Comparison of ENCODE assay signal across 10 cellular contexts in genomic region chr11:59173964-59174663, GRCh38. TPM values are rescaled to one million over a fixed set of nuclear protein-coding genes. Genes with fewer than 3 reads are reported as not detected.
DNase-seq lines count a peak whose midpoint lies in the region; ATAC-seq and TF ChIP-seq lines count a peak whose summit lies in the region.
"Had no signal": no experiment of that assay in that cellular context is flagged by ENCODE, and none has a peak within 500 bp of the region (broad histone marks: within the 10 kb centered on the region; RNA-seq: fewer than 3 reads in every experiment).

No MANE protein-coding gene starts in this region.

- ATAC-seq in GM18858 (IDR thresholded peaks at IDR 0.05; ENCODE audit: unreplicated experiment) = no peak
- ATAC-seq in activated CD4-positive, alpha-beta T cell treated with anti-CD3 and anti-CD28 coated beads for 36 hours = no peak

- no peak for TF ChIP-seq CTCF in CD14-positive monocyte (IDR thresholded peaks at IDR 0.05)
- TF ChIP-seq CTCF in esophagus squamous epithelium (IDR thresholded peaks at IDR 0.05) = no peak

- H3K4me3 ChIP-seq in esophagus squamous epithelium (peak overlapping the region; percentile 56 to 90 (median 68)), neuron (ENCODE audit: low read length) (peak overlapping the region; percentile 98)

- H3K4me1 ChIP-seq in esophagus squamous epithelium = peaks cover 19 to 43% (median 26%) of the 10 kb centered on the region in 3 donors
- H3K4me1 ChIP-seq in neuron (ENCODE audit: insufficient read depth, low read length) = peaks cover 63% of the 10 kb centered on the region

- peak overlapping the region; percentile 49 to 89 (median 78) for H3K27ac ChIP-seq in esophagus squamous epithelium

- peak overlapping the region in 1 of 7 donors; percentile 43 for H3K27ac Mint-ChIP-seq in CD14-positive monocyte
- no peak overlapping the region for H3K27ac Mint-ChIP-seq in activated CD4-positive, alpha-beta T cell treated with anti-CD3 and anti-CD28 coated beads for 36 hours

- intact Hi-C loops in CD14-positive monocyte (cut with micrococcal nuclease) = loop anchor here (2.0 to 5.0 kb wide), 4 partner anchors 33 to 258 kb away; no protein-coding TSS in a partner anchor
- intact Hi-C loops in esophagus squamous epithelium (cut with DNase I) = loop anchor here (5.0 kb wide), 1 partner anchor 33 kb away; no protein-coding TSS in a partner anchor
- intact Hi-C loops in activated CD4-positive, alpha-beta T cell treated with anti-CD3 and anti-CD28 coated beads for 36 hours (cut with DNase I, micrococcal nuclease) = loop anchor here in 1 of 2 experiments (2.0 to 5.0 kb wide), 2 partner anchors 387 to 508 kb away; no protein-coding TSS in a partner anchor

- peaks cover 0 to 7% (median 0%) of the 10 kb centered on the region in 4 donors for H3K27me3 ChIP-seq in esophagus squamous epithelium
- no peaks in the 10 kb centered on the region for H3K27me3 ChIP-seq in neuron (ENCODE audit: insufficient read depth, low read length)

- H3K9me3 Mint-ChIP-seq in CD14-positive monocyte = peaks cover 0 to 4% (median 2%) of the 10 kb centered on the region in 7 donors
- no peaks in the 10 kb centered on the region for H3K9me3 Mint-ChIP-seq in activated CD4-positive, alpha-beta T cell treated with anti-CD3 and anti-CD28 coated beads for 36 hours (ENCODE audit: low read depth)

- peaks cover 13 to 14% of the 10 kb centered on the region in 2 donors for H3K36me3 Mint-ChIP-seq in CD14-positive monocyte
- H3K36me3 Mint-ChIP-seq in activated CD4-positive, alpha-beta T cell treated with anti-CD3 and anti-CD28 coated beads for 36 hours (ENCODE audit: low read depth) = no peaks in the 10 kb centered on the region

- POLR2A ChIA-PET in activated CD4-positive, alpha-beta T cell treated with anti-CD3 and anti-CD28 coated beads for 36 hours (lab: Charles Lee) = no interaction called here

- peak in 2 of 4 donors; percentile 27 to 29 for TF ChIP-seq POLR2A in esophagus squamous epithelium (IDR thresholded peaks at IDR 0.05)

- peaks cover 20% of the 10 kb centered on the region for H3K4me1 Mint-ChIP-seq in CD14-positive monocyte
- H3K4me1 Mint-ChIP-seq in activated CD4-positive, alpha-beta T cell treated with anti-CD3 and anti-CD28 coated beads for 36 hours = peaks cover 17% of the 10 kb centered on the region

- H3K27me3 Mint-ChIP-seq in CD14-positive monocyte (ENCODE audit: low read depth in 3 of 3) = peaks cover 15 to 22% (median 21%) of the 10 kb centered on the region in 3 donors
- H3K27me3 Mint-ChIP-seq in activated CD4-positive, alpha-beta T cell treated with anti-CD3 and anti-CD28 coated beads for 36 hours = peaks cover 12% of the 10 kb centered on the region

- CTCF ChIA-PET in activated CD4-positive, alpha-beta T cell treated with anti-CD3 and anti-CD28 coated beads for 36 hours (lab: Charles Lee) = interaction anchor here (0.6 to 9.2 kb wide), 7 partner anchors 12 to 119 kb away, joined by 3 to 115 read pairs (median 4); no protein-coding TSS in a partner anchor

- DNase-seq in CD14-positive monocyte (ENCODE audit: low spot score) = no peak
- DNase-seq in LoVo (ENCODE audit: low spot score) = peak; percentile 81
- DNase-seq in esophagus squamous epithelium (lab: John Stamatoyannopoulos, UW) = no peak
- DNase-seq in epidermal melanocyte (ENCODE audit: insufficient read length, low spot score) = no peak
- DNase-seq in activated CD4-positive, alpha-beta T cell treated with anti-CD3 and anti-CD28 coated beads for 36 hours = no peak
- no peak for DNase-seq in Ammon's horn (ENCODE audit: low spot score)
- DNase-seq: DND-41 had no signal

- 21 to 28% methylated on average over 5 to 7 of the region's 7 CpGs for WGBS in esophagus squamous epithelium, 2 donors

- no peaks in the 10 kb centered on the region for H3K36me3 ChIP-seq in esophagus squamous epithelium
- H3K36me3 ChIP-seq in neuron (ENCODE audit: insufficient read depth, low read length) = peaks cover 35% of the 10 kb centered on the region

- H3K9me3 ChIP-seq in esophagus squamous epithelium (no peaks in the 10 kb centered on the region), neuron (ENCODE audit: low read length) (peaks cover 19% of the 10 kb centered on the region)

- H3K4me3 Mint-ChIP-seq in CD14-positive monocyte = peak overlapping the region; percentile 90 to 97
- no peak overlapping the region for H3K4me3 Mint-ChIP-seq in activated CD4-positive, alpha-beta T cell treated with anti-CD3 and anti-CD28 coated beads for 36 hours

- H2AFZ ChIP-seq in neuron (ENCODE audit: low read depth, low read length) = no peak overlapping the region

RNA-seq across cellular contexts. Expression of gene DTX4, which starts 2.2 kb away (rescaled TPM):
- polyA plus RNA-seq in CD14-positive monocyte = 1 to 10 TPM; 1.1 to 1.9 TPM
- total RNA-seq in esophagus squamous epithelium = 1 to 10 TPM; 2.4 to 8.4 (median 4.6) TPM
- under 1 TPM; 0.07 to 0.11 TPM for total RNA-seq in activated CD4-positive, alpha-beta T cell treated with anti-CD3 and anti-CD28 coated beads for 36 hours

RNA-seq across cellular contexts. Expression of gene FAM111A, which starts 31.5 kb away (rescaled TPM):
- 10 to 100 TPM; 34.6 to 55.7 TPM for polyA plus RNA-seq in CD14-positive monocyte
- total RNA-seq in esophagus squamous epithelium = 10 to 100 TPM; 15.0 to 23.3 (median 16.7) TPM
- 100 to 1,000 TPM in 1 of 2 experiments, 10 to 100 TPM in 1; 87.9 to 135 TPM for total RNA-seq in activated CD4-positive, alpha-beta T cell treated with anti-CD3 and anti-CD28 coated beads for 36 hours

RNA-seq across cellular contexts. Expression of gene MPEG1, which starts 38.6 kb away (rescaled TPM):
- 100 to 1,000 TPM; 691 to 971 TPM for polyA plus RNA-seq in CD14-positive monocyte
- total RNA-seq in esophagus squamous epithelium = 10 to 100 TPM in 1 of 4 donors, 1 to 10 TPM in 2, under 1 TPM in 1; 0.04 to 19.5 (median 5.1) TPM
- total RNA-seq in activated CD4-positive, alpha-beta T cell treated with anti-CD3 and anti-CD28 coated beads for 36 hours = not detected
- total RNA-seq: glomerular endothelial cell had no signal
